Comparison of ENCODE assay signal across 1 cellular context in the genomic region with DNA sequence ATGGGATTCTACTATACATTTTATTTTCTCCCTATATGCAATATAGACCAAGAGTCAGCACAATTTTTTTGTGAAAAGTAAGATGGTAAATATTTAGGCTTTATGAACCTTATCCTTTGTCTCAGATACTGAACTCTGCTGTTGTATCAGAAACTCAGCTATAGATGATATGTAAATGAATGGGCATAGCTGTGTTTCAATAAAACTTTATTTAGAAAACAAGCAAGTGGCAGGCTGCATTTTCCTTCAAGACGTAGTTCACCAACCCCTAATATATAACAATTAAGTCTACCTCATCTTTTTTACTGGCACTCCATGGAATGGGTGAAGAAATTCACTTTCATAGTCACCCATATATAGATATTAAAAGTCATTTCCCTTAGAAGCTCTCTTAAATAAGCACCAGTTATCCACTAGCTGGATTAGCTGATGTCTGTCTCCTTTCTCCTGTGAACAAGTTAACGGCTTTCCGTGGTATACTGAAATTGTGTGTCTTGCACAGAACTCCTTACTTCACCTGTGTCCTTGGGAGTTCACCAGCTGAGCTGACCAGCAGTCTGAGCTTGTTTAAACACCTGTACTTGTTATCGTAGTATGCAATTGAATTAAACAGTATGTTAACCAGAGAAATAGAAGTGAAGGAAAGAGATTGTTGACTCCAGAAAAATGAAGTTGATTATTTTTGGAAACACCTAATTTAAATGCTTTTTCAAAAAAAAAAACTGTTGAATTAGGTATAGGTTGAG.
A peak's percentile ranks its signal among the peaks of the same experiment; 100 is the strongest.
TF ChIP-seq lines count a peak whose summit lies in the region.

No MANE protein-coding gene starts in this region.

TF ChIP-seq in K562, 482 proteins besides CTCF, POLR2A, EP300 and RAD21 (continued from another document):
- TF ChIP-seq, protein P1, sequence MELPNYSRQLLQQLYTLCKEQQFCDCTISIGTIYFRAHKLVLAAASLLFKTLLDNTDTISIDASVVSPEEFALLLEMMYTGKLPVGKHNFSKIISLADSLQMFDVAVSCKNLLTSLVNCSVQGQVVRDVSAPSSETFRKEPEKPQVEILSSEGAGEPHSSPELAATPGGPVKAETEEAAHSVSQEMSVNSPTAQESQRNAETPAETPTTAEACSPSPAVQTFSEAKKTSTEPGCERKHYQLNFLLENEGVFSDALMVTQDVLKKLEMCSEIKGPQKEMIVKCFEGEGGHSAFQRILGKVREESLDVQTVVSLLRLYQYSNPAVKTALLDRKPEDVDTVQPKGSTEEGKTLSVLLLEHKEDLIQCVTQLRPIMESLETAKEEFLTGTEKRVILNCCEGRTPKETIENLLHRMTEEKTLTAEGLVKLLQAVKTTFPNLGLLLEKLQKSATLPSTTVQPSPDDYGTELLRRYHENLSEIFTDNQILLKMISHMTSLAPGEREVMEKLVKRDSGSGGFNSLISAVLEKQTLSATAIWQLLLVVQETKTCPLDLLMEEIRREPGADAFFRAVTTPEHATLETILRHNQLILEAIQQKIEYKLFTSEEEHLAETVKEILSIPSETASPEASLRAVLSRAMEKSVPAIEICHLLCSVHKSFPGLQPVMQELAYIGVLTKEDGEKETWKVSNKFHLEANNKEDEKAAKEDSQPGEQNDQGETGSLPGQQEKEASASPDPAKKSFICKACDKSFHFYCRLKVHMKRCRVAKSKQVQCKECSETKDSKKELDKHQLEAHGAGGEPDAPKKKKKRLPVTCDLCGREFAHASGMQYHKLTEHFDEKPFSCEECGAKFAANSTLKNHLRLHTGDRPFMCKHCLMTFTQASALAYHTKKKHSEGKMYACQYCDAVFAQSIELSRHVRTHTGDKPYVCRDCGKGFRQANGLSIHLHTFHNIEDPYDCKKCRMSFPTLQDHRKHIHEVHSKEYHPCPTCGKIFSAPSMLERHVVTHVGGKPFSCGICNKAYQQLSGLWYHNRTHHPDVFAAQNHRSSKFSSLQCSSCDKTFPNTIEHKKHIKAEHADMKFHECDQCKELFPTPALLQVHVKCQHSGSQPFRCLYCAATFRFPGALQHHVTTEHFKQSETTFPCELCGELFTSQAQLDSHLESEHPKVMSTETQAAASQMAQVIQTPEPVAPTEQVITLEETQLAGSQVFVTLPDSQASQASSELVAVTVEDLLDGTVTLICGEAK (IDR thresholded peaks at IDR 0.05): peak; percentile 70
- TF ChIP-seq, protein P1 (CRISPR knock-in tag; IDR thresholded peaks at IDR 0.05): no peak
- TF ChIP-seq ZNF785 (CRISPR knock-in tag; IDR thresholded peaks at IDR 0.05): no peak
- TF ChIP-seq, protein P2, sequence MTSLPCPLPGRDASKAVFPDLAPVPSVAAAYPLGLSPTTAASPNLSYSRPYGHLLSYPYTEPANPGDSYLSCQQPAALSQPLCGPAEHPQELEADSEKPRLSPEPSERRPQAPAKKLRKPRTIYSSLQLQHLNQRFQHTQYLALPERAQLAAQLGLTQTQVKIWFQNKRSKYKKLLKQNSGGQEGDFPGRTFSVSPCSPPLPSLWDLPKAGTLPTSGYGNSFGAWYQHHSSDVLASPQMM (CRISPR knock-in tag; IDR thresholded peaks at IDR 0.05): no peak
- no peak for TF ChIP-seq SLC30A9 (CRISPR knock-in tag; IDR thresholded peaks at IDR 0.05)
